8 cellular contexts compared by ENCODE assay signal in genomic region chr3:61561374-61562041, GRCh38. TPM values are rescaled to one million over a fixed set of nuclear protein-coding genes. Genes with fewer than 3 reads are reported as not detected.
DNase-seq lines count a peak whose midpoint lies in the region; ATAC-seq, FAIRE-seq and TF ChIP-seq lines count a peak whose summit lies in the region.

Gene PTPRG, plus strand, starts transcription at chr3:61561571. Its CDS starts 717 bp downstream, at chr3:61562288.

- H3K18ac ChIP-seq in neuronal stem cell (ENCODE audit: low read length), result peak within 1 kb of the TSS; percentile 98

- ATAC-seq in A549 (peak; percentile 76 to 79), HG02938 (IDR thresholded peaks at IDR 0.05; ENCODE audit: unreplicated experiment) (peak; percentile 48), HG03457 (IDR thresholded peaks at IDR 0.05; ENCODE audit: unreplicated experiment) (no peak)

- H3K9ac ChIP-seq in neuronal stem cell (ENCODE audit: low read depth, low read length, poor library complexity), result peak within 1 kb of the TSS; percentile 96

- H3K9me3 ChIP-seq in A549 (peaks cover 4% of the 10 kb centered on the region; the same call in 1 of the 3 replicates), neuronal stem cell (replicated peaks in 1 of 2; ENCODE audit: control insufficient read depth in 2 of 2, insufficient read depth in 1 of 2, low read depth in 1 of 2, low read length in 2 of 2) (peaks cover 3 to 12% of the 10 kb centered on the region in 2 donors)

- no peaks in the 10 kb centered on the region for H3K9me3 Mint-ChIP-seq in activated naive CD8-positive, alpha-beta T cell (ENCODE audit: low read depth)
- peaks cover 18% of the 10 kb centered on the region for H3K9me3 Mint-ChIP-seq in glutamatergic neuron (ENCODE audit: unreplicated experiment)

- 3% methylated on average over 17 of the region's 74 CpGs for WGBS in A549 (ENCODE audit: missing lambda C conversion rate)
- WGBS in neuronal stem cell (ENCODE audit: extremely low coverage in 2 of 2, insufficient read length in 2 of 2, insufficient replicate concordance in 1 of 2), 2 donors, result no CpG with 5 or more reads among the region's 74 CpGs

- H3K27me3 ChIP-seq in neuronal stem cell (ENCODE audit: control insufficient read depth in 3 of 3, insufficient read depth in 3 of 3, low read depth in 1 of 3, low read length in 3 of 3), result peaks cover 0 to 24% (median 0%) of the 10 kb centered on the region in 3 experiments

- no peak within 1 kb of the TSS for H2BK12ac ChIP-seq in neuronal stem cell (ENCODE audit: low read length)

- no peaks in the 10 kb centered on the region for H3K36me3 ChIP-seq in neuronal stem cell (replicated peaks in 1 of 2; ENCODE audit: control insufficient read depth in 2 of 2, insufficient read depth in 2 of 2, low read length in 2 of 2)

- peak within 1 kb of the TSS; percentile 65 for H3K14ac ChIP-seq in neuronal stem cell (ENCODE audit: low read length)

- H2AK5ac ChIP-seq in neuronal stem cell (ENCODE audit: low read depth, low read length), result peak within 1 kb of the TSS; percentile 57

- peak within 1 kb of the TSS; percentile 95 for H2BK5ac ChIP-seq in neuronal stem cell (ENCODE audit: low read length)

- peaks cover 32% of the 10 kb centered on the region for H3K27me3 Mint-ChIP-seq in activated naive CD8-positive, alpha-beta T cell
- H3K27me3 Mint-ChIP-seq in glutamatergic neuron (ENCODE audit: unreplicated experiment), result peaks cover 12% of the 10 kb centered on the region

- no peaks in the 10 kb centered on the region for H3K36me3 Mint-ChIP-seq in activated naive CD8-positive, alpha-beta T cell
- H3K36me3 Mint-ChIP-seq in glutamatergic neuron (ENCODE audit: unreplicated experiment), result peaks cover 3% of the 10 kb centered on the region

- POLR2A ChIA-PET in A549 (lab: Yijun Ruan, JAX), result interaction anchor here (1.1 to 1.2 kb wide), 2 partner anchors 103 to 356 kb away, joined by 3 read pairs; no protein-coding TSS in a partner anchor

- peak within 1 kb of the TSS; percentile 61 for H4K91ac ChIP-seq in neuronal stem cell (ENCODE audit: low read depth, low read length, poor library complexity)

- no peaks in the 10 kb centered on the region for H3K79me1 ChIP-seq in neuronal stem cell (ENCODE audit: low read depth, low read length)

- H3K27ac ChIP-seq in A549 (peak within 1 kb of the TSS; percentile 77 to 92), neuronal stem cell (replicated peaks; ENCODE audit: low read length) (peak within 1 kb of the TSS; percentile 99)

- H4K8ac ChIP-seq in neuronal stem cell (ENCODE audit: low read depth, low read length), result no peak within 1 kb of the TSS

- no peak within 1 kb of the TSS for H3K4ac ChIP-seq in neuronal stem cell (ENCODE audit: low read length)

- CTCF ChIA-PET in A549 (lab: Yijun Ruan, JAX), result interaction anchor here (0.6 to 0.7 kb wide), 3 partner anchors 12 to 628 kb away, joined by 3 to 6 read pairs (median 3); no protein-coding TSS in a partner anchor

- peak within 1 kb of the TSS; percentile 99 for H2AFZ ChIP-seq in neuronal stem cell (ENCODE audit: low read length)

- no peak for FAIRE-seq in A549 (lab: Jason Lieb, UNC)

- H3K4me2 ChIP-seq in A549, result peak within 1 kb of the TSS; percentile 70
- peak within 1 kb of the TSS; percentile 74 for H3K4me2 ChIP-seq in neuronal stem cell (ENCODE audit: insufficient read depth, low read length, poor library complexity, severe bottlenecking)

- no peak for TF ChIP-seq POLR2A in A549 (IDR thresholded peaks at IDR 0.05; ENCODE audit: low read length)

- H3K4me3 Mint-ChIP-seq in activated naive CD8-positive, alpha-beta T cell, result peak within 1 kb of the TSS; percentile 81
- H3K4me3 Mint-ChIP-seq in glutamatergic neuron (ENCODE audit: unreplicated experiment), result peak within 1 kb of the TSS; percentile 96

- DNase-seq in A549 (ENCODE audit: low read depth in 1 of 2, low spot score in 1 of 2), result peak; percentile 68 to 74
- no peak for DNase-seq in GM12864 (ENCODE audit: low read depth)
- peak; percentile 63 for DNase-seq in NCI-H345 treated with DMSO at 0.1 percent for 48 hours (lab: John Stamatoyannopoulos, UW; ENCODE audit: unreplicated experiment)
- DNase-seq in glutamatergic neuron, result peak; percentile 85
- no peak for DNase-seq in neuronal stem cell (ENCODE audit: low spot score)

- TF ChIP-seq CTCF in A549 (IDR thresholded peaks at IDR 0.05), result no peak
- TF ChIP-seq CTCF in GM12864 (IDR thresholded peaks at IDR 0.05; ENCODE audit: low read depth, low read length, missing control alignments), result no peak
- TF ChIP-seq CTCF in glutamatergic neuron (IDR thresholded peaks at IDR 0.05; ENCODE audit: partially characterized antibody, unreplicated experiment), result no peak

- no peak for TF ChIP-seq EP300 in A549 (IDR thresholded peaks at IDR 0.05)

- no peak within 1 kb of the TSS for H3K27ac Mint-ChIP-seq in activated naive CD8-positive, alpha-beta T cell
- peak within 1 kb of the TSS; percentile 87 for H3K27ac Mint-ChIP-seq in glutamatergic neuron (ENCODE audit: unreplicated experiment)

- H3K4me1 ChIP-seq in A549, result no peaks in the 10 kb centered on the region
- H3K4me1 ChIP-seq in neuronal stem cell (ENCODE audit: control insufficient read depth in 2 of 2, insufficient read depth in 1 of 2, low read depth in 1 of 2, low read length in 2 of 2), result peaks cover 5 to 8% of the 10 kb centered on the region in 2 donors

- H3K4me3 ChIP-seq in A549, result peak within 1 kb of the TSS; percentile 69
- peak within 1 kb of the TSS; percentile 56 for H3K4me3 ChIP-seq in GM12864 (ENCODE audit: low read depth, low read length)
- H3K4me3 ChIP-seq in neuronal stem cell (ENCODE audit: low read length in 2 of 2), result peak within 1 kb of the TSS; percentile 73 to 88

- TF ChIP-seq RAD21 in A549 (conservative IDR thresholded peaks at IDR 0.05 in 1 of 2, IDR thresholded peaks at IDR 0.05 in 1 of 2), result no peak

- H3K23ac ChIP-seq in neuronal stem cell (ENCODE audit: low read depth, low read length, poor library complexity), result peak within 1 kb of the TSS; percentile 58

- peak within 1 kb of the TSS; percentile 44 for H2BK120ac ChIP-seq in neuronal stem cell (ENCODE audit: low read depth, low read length)

- H3K4me1 Mint-ChIP-seq in activated naive CD8-positive, alpha-beta T cell (ENCODE audit: low read depth), result peaks cover 16% of the 10 kb centered on the region
- H3K4me1 Mint-ChIP-seq in glutamatergic neuron (ENCODE audit: low read depth, unreplicated experiment), result peaks cover 10% of the 10 kb centered on the region

- H2BK15ac ChIP-seq in neuronal stem cell (ENCODE audit: low read length), result peak within 1 kb of the TSS; percentile 41

TF ChIP-seq in A549, 52 proteins besides CTCF, POLR2A, EP300 and RAD21:
- no peak for TF ChIP-seq BHLHE40 (IDR thresholded peaks at IDR 0.05; ENCODE audit: low read depth, low read length)
- TF ChIP-seq MAX (IDR thresholded peaks at IDR 0.05), result peak; percentile 63; the same call in 1 of the 2 replicates

RNA-seq across cellular contexts. Expression of gene PTPRG, which starts in this region (rescaled TPM):
- polyA plus RNA-seq in A549 (2011; rRNA removed) (4.5 and 4.8 TPM in 2 replicates), A549 (2017; fragmentation: RNase III; extraction: RNeasy Plus Mini Kit Qiagen cat#74134 plus additional on column Dnase treatment) (4.7 to 5.4 TPM (median 4.8 TPM) in 3 replicates)
- 0.75 and 1.2 TPM in 2 replicates for polyA plus RNA-seq in A549 (2012; cell fraction: cytosol; rRNA removed)
- polyA plus RNA-seq in A549 (2012; cell fraction: nucleus; rRNA removed), result 1.4 and 1.7 TPM in 2 replicates
- 10.2 and 11.0 TPM in 2 replicates for polyA minus RNA-seq in A549 (2011; rRNA and poly(A)+ RNA removed)
- 52.1 TPM for total RNA-seq in glutamatergic neuron (ENCODE audit: unreplicated experiment)
- polyA plus RNA-seq in neuronal stem cell (2013, experiment 1 of 2), result 21.8 TPM
- 22.1 TPM for polyA plus RNA-seq in neuronal stem cell (2013, experiment 2 of 2)

Comparison
In these comparisons a context has a peak if more than half of its experiments do, and no peak if none do; other contexts are left out.
1. DNase-seq: peak in A549 (2 of 2), NCI-H345 treated with DMSO at 0.1 percent for 48 hours (single experiment) and glutamatergic neuron (single experiment); none in GM12864 (single experiment) and neuronal stem cell (single experiment).
2. Peak in every context shown above with its lines, with median percentiles within 50 percentile points of each other: H3K4me3 ChIP-seq.